ENCODE assay signal across 23 cellular contexts in the genomic region with DNA sequence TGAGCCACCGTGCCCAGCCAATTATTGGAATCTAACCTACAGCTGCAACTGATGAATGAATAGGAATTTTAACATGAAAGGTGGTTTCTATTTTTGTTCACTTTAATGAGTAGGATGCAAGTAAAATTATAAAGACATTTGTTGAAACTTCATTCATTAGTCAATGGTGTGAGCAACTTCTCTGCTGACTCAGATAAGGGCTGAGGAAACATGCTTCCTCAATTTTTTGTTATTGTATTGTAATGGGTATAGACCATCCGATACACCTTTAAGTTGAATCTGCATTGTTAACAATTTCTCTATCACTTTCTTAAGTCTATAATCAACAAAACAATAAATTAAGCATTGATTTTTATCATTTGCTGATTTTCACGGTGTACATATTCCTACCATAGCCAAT.
A peak's percentile ranks its signal among the peaks of the same experiment; 100 is the strongest.
DNase-seq lines count a peak whose midpoint lies in the region; ATAC-seq and TF ChIP-seq lines count a peak whose summit lies in the region.
"Had no signal": no experiment of that assay in that cellular context is flagged by ENCODE, and none has a peak within 500 bp of the region (broad histone marks: within the 10 kb centered on the region; RNA-seq: fewer than 3 reads in every experiment).

No MANE protein-coding gene starts in this region.

- H3K4me3 ChIP-seq in epithelial cell of esophagus (ENCODE audit: low read length) (no peak overlapping the region), heart left ventricle (no peak overlapping the region)
- H3K4me3 ChIP-seq: K562, left ventricle myocardium inferior, spleen, stomach had no signal

- no peak for TF ChIP-seq POLR2A in heart left ventricle (IDR thresholded peaks at IDR 0.05)

- intact Hi-C loops in heart left ventricle (cut with DNase I) = no loop called here

- no peak overlapping the region for H3K27ac ChIP-seq in heart left ventricle
- H3K27ac ChIP-seq: left ventricle myocardium inferior, spleen had no signal

- in situ Hi-C loops in KBM-7 (cut with MboI; ENCODE audit: low pct_unique_long_range_greater_than_20kb, low sequenced_read_pairs) = no loop called here

- DNase-seq in KBM-7 (peak; percentile 27), SKM-1 treated with dmso at 0.1 percent for 144 hours (lab: John Stamatoyannopoulos, UW; ENCODE audit: unreplicated experiment) (peak; percentile 34), epithelial cell of esophagus (ENCODE audit: low read depth) (peak; percentile 48), DMS 273 (lab: John Stamatoyannopoulos, UW; ENCODE audit: unreplicated experiment) (no peak), heart left ventricle (no peak)
- DNase-seq in activated naive CD4-positive, alpha-beta T cell treated with Interleukin-2 at 50 U/mL for 16 hours = no peak
- DNase-seq: activated gamma-delta T cell treated with Interleukin-2 at 50 U/mL for 16 hours; amniotic stem cell; CD8-positive, alpha-beta memory T cell; central memory CD4-positive, alpha-beta T cell; DND-41; effector CD4-positive, alpha-beta T cell; left ventricle myocardium inferior; NCI-H1092; NCI-H2029 treated with DMSO at 0.1 percent for 48 hours; NK-92 treated with Interleukin-12 subunit alpha and Interleukin-12 subunit beta, amount 100 ng/mL, for 24 hours; spleen; stimulated activated CD4-positive, alpha-beta T cell treated with anti-CD3 and anti-CD28 coated beads, Interleukin-4, amount 100 ng/mL, for 24 hours; stomach had no signal

- ATAC-seq in heart left ventricle = no peak
- ATAC-seq in HG03108 (IDR thresholded peaks at IDR 0.05; ENCODE audit: unreplicated experiment) = no peak
- ATAC-seq: K562 had no signal

- peaks cover 15% of the 10 kb centered on the region for H3K4me1 Mint-ChIP-seq in nephron

- H3K4me3 Mint-ChIP-seq in nephron = no peak overlapping the region
- H3K4me3 Mint-ChIP-seq: CD8-positive, alpha-beta memory T cell had no signal

- peaks cover 28% of the 10 kb centered on the region for H3K36me3 Mint-ChIP-seq in nephron (ENCODE audit: low read depth)

- H3K9me3 ChIP-seq in heart left ventricle = no peaks in the 10 kb centered on the region
- H3K9me3 ChIP-seq: left ventricle myocardium inferior, stomach had no signal

- H3K27me3 ChIP-seq in heart left ventricle = no peaks in the 10 kb centered on the region
- H3K27me3 ChIP-seq: spleen, stomach had no signal

- H3K4me1 ChIP-seq in heart left ventricle = peaks cover 0 to 41% (median 7%) of the 10 kb centered on the region in 12 donors

- TF ChIP-seq CTCF in epithelial cell of esophagus (IDR thresholded peaks at IDR 0.05; ENCODE audit: insufficient read depth, low read depth, low read length, missing control alignments) = no peak
- no peak for TF ChIP-seq CTCF in nephron (IDR thresholded peaks at IDR 0.05; ENCODE audit: unreplicated experiment in 3 of 3)
- no peak for TF ChIP-seq CTCF in heart left ventricle (IDR thresholded peaks at IDR 0.05)

- peaks cover 0 to 17% (median 1%) of the 10 kb centered on the region in 9 donors for H3K36me3 ChIP-seq in heart left ventricle
- H3K36me3 ChIP-seq: left ventricle myocardium inferior had no signal

- peak overlapping the region; percentile 44 to 88 (median 75) for H3K27ac Mint-ChIP-seq in nephron
- H3K27ac Mint-ChIP-seq: CD8-positive, alpha-beta memory T cell had no signal

- no peaks in the 10 kb centered on the region for H3K27me3 Mint-ChIP-seq in nephron (ENCODE audit: low read depth)
- H3K27me3 Mint-ChIP-seq: CD8-positive, alpha-beta memory T cell; type B pancreatic cell had no signal

- 95 to 98% (median 96%) methylated on average over 3 of the region's 3 CpGs for WGBS in heart left ventricle, 4 donors

- H3K9me3 Mint-ChIP-seq in nephron = no peaks in the 10 kb centered on the region

Comparison
In these comparisons a context has a peak if more than half of its experiments do, and no peak if none do; other contexts are left out.
1. DNase-seq: peak in KBM-7 (single experiment), SKM-1 treated with dmso at 0.1 percent for 144 hours (single experiment) and epithelial cell of esophagus (single experiment); none in DMS 273 (single experiment), activated naive CD4-positive, alpha-beta T cell treated with Interleukin-2 at 50 U/mL for 16 hours (single experiment) and heart left ventricle (0 of 5).